ENCODE assay signal across 25 cellular contexts in genomic region chr21:41873426-41873825, GRCh38.
"Had no signal": no experiment of that assay in that cellular context is flagged by ENCODE, and none has a peak within 500 bp of the region (broad histone marks: within the 10 kb centered on the region; RNA-seq: fewer than 3 reads in every experiment).

No MANE protein-coding gene starts in this region.

- DNase-seq: activated CD4-positive, alpha-beta memory T cell treated with anti-CD3 and anti-CD28 coated beads for 36 hours; activated CD4-positive, alpha-beta T cell treated with anti-CD3 and anti-CD28 coated beads, Interleukin-2, amount 10 ng/mL, durations not matched to agents 7 days and 5 days; activated CD4-positive, CD25-positive, alpha-beta regulatory T cell; activated CD8-positive, alpha-beta memory T cell treated with anti-CD3 and anti-CD28 coated beads for 24 hours; activated effector memory CD4-positive, alpha-beta T cell treated with anti-CD3 and anti-CD28 coated beads, Interleukin-2, amount 50 U/mL, for 16 hours; activated naive CD4-positive, alpha-beta T cell treated with Interleukin-2 at 50 U/mL for 16 hours; activated naive CD8-positive, alpha-beta T cell treated with anti-CD3 and anti-CD28 coated beads, Interleukin-2, amount 50 U/mL, for 24 hours; activated T-cell treated with anti-CD3 and anti-CD28 coated beads, Interleukin-2, amount 50 U/mL, for 4 hours; amniotic stem cell; body of pancreas; central memory CD4-positive, alpha-beta T cell; MV-4-11; NCI-H1092 treated with DMSO at 0.1 percent for 48 hours; NCI-H1417 treated with DMSO at 0.1 percent for 48 hours; NCI-H1694; NCI-H2029 treated with DMSO at 0.1 percent for 48 hours; NCI-H510A treated with DMSO at 0.1 percent for 48 hours; NCI-H69; PC-9; SHP77 treated with DMSO at 0.1 percent for 48 hours; T-cell; T-helper 2 cell; T1000 had no signal

- ATAC-seq: activated naive CD4-positive, alpha-beta T cell treated with anti-CD3 and anti-CD28 coated beads, Interleukin-2, amount 50 U/mL, for 72 hours; activated naive CD8-positive, alpha-beta T cell treated with anti-CD3 and anti-CD28 coated beads, Interleukin-2, amount 50 U/mL, for 24 hours; activated T-cell treated with anti-CD3 and anti-CD28 coated beads, Interleukin-2, amount 50 U/mL, for 4 hours; body of pancreas; T-cell had no signal

- H3K36me3 Mint-ChIP-seq: activated naive CD4-positive, alpha-beta T cell treated with anti-CD3 and anti-CD28 coated beads, Interleukin-2, amount 50 U/mL, for 72 hours had no signal

- H3K27me3 ChIP-seq: ascending aorta, body of pancreas had no signal

- H2AFZ ChIP-seq: PC-9 had no signal

- H3K4me3 Mint-ChIP-seq: activated CD4-positive, alpha-beta memory T cell treated with anti-CD3 and anti-CD28 coated beads for 36 hours; activated CD4-positive, alpha-beta T cell treated with anti-CD3 and anti-CD28 coated beads, Interleukin-2, amount 10 ng/mL, durations not matched to agents 7 days and 5 days; activated naive CD8-positive, alpha-beta T cell treated with anti-CD3 and anti-CD28 coated beads, Interleukin-2, amount 50 U/mL, for 24 hours; activated T-cell treated with anti-CD3 and anti-CD28 coated beads, Interleukin-2, amount 50 U/mL, for 4 hours; T-cell had no signal

- H3K4me3 ChIP-seq: ascending aorta, body of pancreas, PC-9 had no signal

- H3K27me3 Mint-ChIP-seq: activated CD4-positive, alpha-beta memory T cell treated with anti-CD3 and anti-CD28 coated beads for 36 hours; activated CD4-positive, alpha-beta T cell treated with anti-CD3 and anti-CD28 coated beads, Interleukin-2, amount 10 ng/mL, durations not matched to agents 7 days and 5 days; activated naive CD8-positive, alpha-beta T cell treated with anti-CD3 and anti-CD28 coated beads, Interleukin-2, amount 50 U/mL, for 24 hours; T-cell had no signal

- H3K27ac ChIP-seq: ascending aorta, body of pancreas, PC-9 had no signal

- H3K27ac Mint-ChIP-seq: activated CD4-positive, alpha-beta memory T cell treated with anti-CD3 and anti-CD28 coated beads for 36 hours; activated CD4-positive, alpha-beta T cell treated with anti-CD3 and anti-CD28 coated beads, Interleukin-2, amount 10 ng/mL, durations not matched to agents 7 days and 5 days; activated naive CD4-positive, alpha-beta T cell treated with anti-CD3 and anti-CD28 coated beads, Interleukin-2, amount 50 U/mL, for 72 hours; activated naive CD8-positive, alpha-beta T cell treated with anti-CD3 and anti-CD28 coated beads, Interleukin-2, amount 50 U/mL, for 24 hours; T-cell had no signal

- H3K9me3 Mint-ChIP-seq: activated CD4-positive, alpha-beta memory T cell treated with anti-CD3 and anti-CD28 coated beads for 36 hours; activated CD4-positive, alpha-beta T cell treated with anti-CD3 and anti-CD28 coated beads, Interleukin-2, amount 10 ng/mL, durations not matched to agents 7 days and 5 days; activated naive CD4-positive, alpha-beta T cell treated with anti-CD3 and anti-CD28 coated beads, Interleukin-2, amount 50 U/mL, for 72 hours; activated naive CD8-positive, alpha-beta T cell treated with anti-CD3 and anti-CD28 coated beads, Interleukin-2, amount 50 U/mL, for 24 hours; activated T-cell treated with anti-CD3 and anti-CD28 coated beads, Interleukin-2, amount 50 U/mL, for 4 hours; T-cell had no signal

- H3K9me3 ChIP-seq: ascending aorta, body of pancreas had no signal

- H3K4me2 ChIP-seq: PC-9 had no signal
